ENCODE assay signal across 33 cellular contexts in genomic region chr3:60835796-60836195, GRCh38.
"Had no signal": no experiment of that assay in that cellular context is flagged by ENCODE, and none has a peak within 500 bp of the region (broad histone marks: within the 10 kb centered on the region; RNA-seq: fewer than 3 reads in every experiment).

No MANE protein-coding gene starts in this region.

- H3K4me1 Mint-ChIP-seq: activated CD4-positive, alpha-beta T cell treated with anti-CD3 and anti-CD28 coated beads for 36 hours; activated CD4-positive, alpha-beta T cell treated with anti-CD3 and anti-CD28 coated beads, Interleukin-2, amount 10 ng/mL, durations not matched to agents 24 days and 14 days; activated CD8-positive, alpha-beta memory T cell treated with anti-CD3 and anti-CD28 coated beads, Interleukin-2, amount 10 ng/mL, durations not matched to agents 7 days and 5 days; activated T-helper 17 cell treated with anti-CD3 and anti-CD28 coated beads, Interleukin-2, amount 50 U/mL, for 72 hours; central memory CD8-positive, alpha-beta T cell had no signal

- DNase-seq: activated CD4-positive, alpha-beta memory T cell treated with anti-CD3 and anti-CD28 coated beads for 36 hours; activated CD4-positive, alpha-beta T cell treated with anti-CD3 and anti-CD28 coated beads for 36 hours; activated CD4-positive, alpha-beta T cell treated with anti-CD3 and anti-CD28 coated beads, Interleukin-2, amount 10 ng/mL, durations not matched to agents 24 days and 14 days; activated CD4-positive, CD25-positive, alpha-beta regulatory T cell; activated CD4-positive, CD25-positive, alpha-beta regulatory T cell treated with anti-CD3 and anti-CD28 coated beads, Interleukin-2, amount 50 U/mL, for 72 hours; activated CD8-positive, alpha-beta memory T cell treated with anti-CD3 and anti-CD28 coated beads, Interleukin-2, amount 10 ng/mL, durations not matched to agents 7 days and 5 days; activated CD8-positive, alpha-beta memory T cell treated with anti-CD3 and anti-CD28 coated beads, Interleukin-2, amount 50 U/mL, for 4 hours; activated CD8-positive, alpha-beta T cell treated with anti-CD3 and anti-CD28 coated beads, Interleukin-2, amount 10 ng/mL, durations not matched to agents 7 days and 5 days; activated effector memory CD4-positive, alpha-beta T cell treated with Interleukin-2 at 50 U/mL for 16 hours; activated gamma-delta T cell treated with Interleukin-2 at 50 U/mL for 16 hours; activated naive CD4-positive, alpha-beta T cell treated with anti-CD3 and anti-CD28 coated beads, Interleukin-2, amount 50 U/mL, for 16 hours; activated naive CD4-positive, alpha-beta T cell treated with Interleukin-2 at 50 U/mL for 16 hours; activated T-cell treated with anti-CD3 and anti-CD28 coated beads, Interleukin-2, amount 50 U/mL, for 24 hours; amniotic stem cell; anterior cingulate cortex; brain microvascular endothelial cell; dorsolateral prefrontal cortex; effector memory CD4-positive, alpha-beta T cell; endodermal cell; foreskin fibroblast; head of caudate nucleus; T1000; WERI-Rb-1 had no signal

- ATAC-seq: activated CD4-positive, alpha-beta T cell treated with anti-CD3 and anti-CD28 coated beads for 36 hours; activated CD8-positive, alpha-beta memory T cell treated with anti-CD3 and anti-CD28 coated beads, Interleukin-2, amount 10 ng/mL, durations not matched to agents 7 days and 5 days; activated CD8-positive, alpha-beta T cell treated with anti-CD3 and anti-CD28 coated beads, Interleukin-2, amount 10 ng/mL, durations not matched to agents 7 days and 5 days; activated T-helper 17 cell treated with anti-CD3 and anti-CD28 coated beads, Interleukin-2, amount 50 U/mL, for 72 hours; esophagus mucosa had no signal

- H3K4me3 ChIP-seq: coronary artery, dorsolateral prefrontal cortex had no signal

- H3K4me3 Mint-ChIP-seq: activated CD4-positive, alpha-beta memory T cell treated with anti-CD3 and anti-CD28 coated beads for 36 hours; activated CD4-positive, alpha-beta T cell treated with anti-CD3 and anti-CD28 coated beads for 36 hours; activated CD4-positive, alpha-beta T cell treated with anti-CD3 and anti-CD28 coated beads, Interleukin-2, amount 10 ng/mL, durations not matched to agents 24 days and 14 days; activated CD8-positive, alpha-beta memory T cell treated with anti-CD3 and anti-CD28 coated beads, Interleukin-2, amount 10 ng/mL, durations not matched to agents 7 days and 5 days; activated CD8-positive, alpha-beta T cell treated with anti-CD3 and anti-CD28 coated beads, Interleukin-2, amount 10 ng/mL, durations not matched to agents 7 days and 5 days; activated naive CD8-positive, alpha-beta T cell; activated T-cell treated with anti-CD3 and anti-CD28 coated beads, Interleukin-2, amount 50 U/mL, for 24 hours; activated T-helper 17 cell treated with anti-CD3 and anti-CD28 coated beads, Interleukin-2, amount 50 U/mL, for 72 hours; central memory CD8-positive, alpha-beta T cell; dendritic cell treated with granulocyte-macrophage colony-stimulating factor and Interleukin-4, amounts not matched to agents 40 ng/mL and 50 ng/mL, for 4 days; endodermal cell; T-helper 1 cell treated with Interleukin-12 subunit alpha and Interleukin-12 subunit beta and Interleukin-4 antibody, amounts not matched to agents 30 μg/mL and 1 μg/mL, for 36 hours; T-helper 2 cell treated with Interferon-gamma antibody and Interleukin-4, amounts not matched to agents 5 μg/mL and 100 μg/mL, for 36 hours had no signal

- H3K9me3 Mint-ChIP-seq: activated CD4-positive, alpha-beta memory T cell treated with anti-CD3 and anti-CD28 coated beads for 36 hours; activated T-cell treated with anti-CD3 and anti-CD28 coated beads, Interleukin-2, amount 50 U/mL, for 24 hours; activated T-helper 17 cell treated with anti-CD3 and anti-CD28 coated beads, Interleukin-2, amount 50 U/mL, for 72 hours; central memory CD8-positive, alpha-beta T cell; T-helper 1 cell treated with Interleukin-12 subunit alpha and Interleukin-12 subunit beta and Interleukin-4 antibody, amounts not matched to agents 30 μg/mL and 1 μg/mL, for 36 hours; T-helper 2 cell treated with Interferon-gamma antibody and Interleukin-4, amounts not matched to agents 5 μg/mL and 100 μg/mL, for 36 hours had no signal

- H3K27me3 ChIP-seq: brain microvascular endothelial cell, dorsolateral prefrontal cortex had no signal

- FAIRE-seq: astrocyte, bronchial epithelial cell had no signal

- H3K27ac Mint-ChIP-seq: activated CD4-positive, alpha-beta memory T cell treated with anti-CD3 and anti-CD28 coated beads for 36 hours; activated CD4-positive, alpha-beta T cell treated with anti-CD3 and anti-CD28 coated beads for 36 hours; activated CD4-positive, alpha-beta T cell treated with anti-CD3 and anti-CD28 coated beads, Interleukin-2, amount 10 ng/mL, durations not matched to agents 24 days and 14 days; activated CD8-positive, alpha-beta memory T cell treated with anti-CD3 and anti-CD28 coated beads, Interleukin-2, amount 10 ng/mL, durations not matched to agents 7 days and 5 days; activated CD8-positive, alpha-beta T cell treated with anti-CD3 and anti-CD28 coated beads, Interleukin-2, amount 10 ng/mL, durations not matched to agents 7 days and 5 days; activated naive CD8-positive, alpha-beta T cell; activated T-cell treated with anti-CD3 and anti-CD28 coated beads, Interleukin-2, amount 50 U/mL, for 24 hours; activated T-helper 17 cell treated with anti-CD3 and anti-CD28 coated beads, Interleukin-2, amount 50 U/mL, for 72 hours; dendritic cell treated with granulocyte-macrophage colony-stimulating factor and Interleukin-4, amounts not matched to agents 40 ng/mL and 50 ng/mL, for 4 days; endodermal cell; T-helper 1 cell treated with Interleukin-12 subunit alpha and Interleukin-12 subunit beta and Interleukin-4 antibody, amounts not matched to agents 30 μg/mL and 1 μg/mL, for 36 hours; T-helper 2 cell treated with Interferon-gamma antibody and Interleukin-4, amounts not matched to agents 5 μg/mL and 100 μg/mL, for 36 hours had no signal

- H3K36me3 ChIP-seq: brain microvascular endothelial cell, WERI-Rb-1 had no signal

- H3K27ac ChIP-seq: brain microvascular endothelial cell, coronary artery, dorsolateral prefrontal cortex, WERI-Rb-1 had no signal

- H3K36me3 Mint-ChIP-seq: activated CD4-positive, alpha-beta memory T cell treated with anti-CD3 and anti-CD28 coated beads for 36 hours; activated CD8-positive, alpha-beta memory T cell treated with anti-CD3 and anti-CD28 coated beads, Interleukin-2, amount 10 ng/mL, durations not matched to agents 7 days and 5 days; activated naive CD8-positive, alpha-beta T cell had no signal

- H3K27me3 Mint-ChIP-seq: activated CD4-positive, alpha-beta memory T cell treated with anti-CD3 and anti-CD28 coated beads for 36 hours; activated CD4-positive, alpha-beta T cell treated with anti-CD3 and anti-CD28 coated beads for 36 hours; activated CD4-positive, alpha-beta T cell treated with anti-CD3 and anti-CD28 coated beads, Interleukin-2, amount 10 ng/mL, durations not matched to agents 24 days and 14 days; activated CD8-positive, alpha-beta memory T cell treated with anti-CD3 and anti-CD28 coated beads, Interleukin-2, amount 10 ng/mL, durations not matched to agents 7 days and 5 days; activated naive CD8-positive, alpha-beta T cell; activated T-cell treated with anti-CD3 and anti-CD28 coated beads, Interleukin-2, amount 50 U/mL, for 24 hours; activated T-helper 17 cell treated with anti-CD3 and anti-CD28 coated beads, Interleukin-2, amount 50 U/mL, for 72 hours; central memory CD8-positive, alpha-beta T cell; dendritic cell treated with granulocyte-macrophage colony-stimulating factor and Interleukin-4, amounts not matched to agents 40 ng/mL and 50 ng/mL, for 4 days had no signal
